ENCODE assay signal across 8 cellular contexts in genomic region chr14:74611672-74612345, GRCh38. TPM values are rescaled to one million over a fixed set of nuclear protein-coding genes. Genes with fewer than 3 reads are reported as not detected.
DNase-seq lines count a peak whose midpoint lies in the region; ATAC-seq and TF ChIP-seq lines count a peak whose summit lies in the region.

Gene LTBP2, minus strand, starts transcription at chr14:74612237. Its CDS starts 293 bp downstream, at chr14:74611944.

- intact Hi-C loops in left lung (cut with DNase I), result loop anchor here in 1 of 2 donors (10.0 kb wide), 2 partner anchors 107 to 193 kb away; no protein-coding TSS in a partner anchor

- peak; percentile 30 for ATAC-seq in left lung
- no peak for ATAC-seq in HG02759 (IDR thresholded peaks at IDR 0.05; ENCODE audit: unreplicated experiment)

- peak; percentile 50 for DNase-seq in EH (ENCODE audit: low read depth)
- DNase-seq in NCI-H69 (lab: John Stamatoyannopoulos, UW), result peak; percentile 70
- DNase-seq in central memory CD4-positive, alpha-beta T cell, result peak; percentile 15
- DNase-seq in left lung, result peak in 1 of 2 donors; percentile 84
- no peak for DNase-seq in COLO829 (ENCODE audit: low spot score)
- DNase-seq in RPMI8226, result no peak

- H3K27me3 ChIP-seq in left lung (peaks cover 12 to 34% of the 10 kb centered on the region in 2 donors), subcutaneous abdominal adipose tissue (ENCODE audit: control insufficient read depth in 5 of 5, insufficient read depth in 4 of 5, low read length in 5 of 5) (peaks cover 0 to 7% (median 0%) of the 10 kb centered on the region in 5 donors)

- no peaks in the 10 kb centered on the region for H3K36me3 ChIP-seq in left lung
- H3K36me3 ChIP-seq in subcutaneous abdominal adipose tissue (ENCODE audit: control insufficient read depth in 5 of 5, insufficient read depth in 5 of 5, low read length in 5 of 5), result no peaks in the 10 kb centered on the region

- H3K4me3 ChIP-seq in left lung (peak within 1 kb of the TSS; percentile 49 to 69), subcutaneous abdominal adipose tissue (ENCODE audit: low read depth in 1 of 5, low read length in 5 of 5) (peak within 1 kb of the TSS; percentile 38 to 80 (median 70))

- H3K4me1 ChIP-seq in left lung, result peaks cover 5 to 50% of the 10 kb centered on the region in 2 donors
- H3K4me1 ChIP-seq in subcutaneous abdominal adipose tissue (ENCODE audit: control insufficient read depth in 5 of 5, insufficient read depth in 5 of 5, low read length in 5 of 5), result peaks cover 4 to 47% (median 39%) of the 10 kb centered on the region in 5 donors

- H3K27ac ChIP-seq in left lung, result peak within 1 kb of the TSS; percentile 9 to 54
- no peak within 1 kb of the TSS for H3K27ac ChIP-seq in subcutaneous abdominal adipose tissue (ENCODE audit: low read depth, low read length)

- no peaks in the 10 kb centered on the region for H3K9me3 ChIP-seq in left lung
- H3K9me3 ChIP-seq in subcutaneous abdominal adipose tissue (ENCODE audit: control insufficient read depth in 5 of 5, low read length in 5 of 5), result no peaks in the 10 kb centered on the region

- peak within 1 kb of the TSS in 4 of 5 donors; percentile 43 to 68 (median 56) for H3K9ac ChIP-seq in subcutaneous abdominal adipose tissue (ENCODE audit: low read length in 5 of 5)

- TF ChIP-seq CTCF in left lung (IDR thresholded peaks at IDR 0.05), result no peak

RNA-seq across cellular contexts. Expression of gene LTBP2, which starts in this region (rescaled TPM):
- total RNA-seq in left lung, result 100 to 1,000 TPM in 1 of 2 donors, 10 to 100 TPM in 1; 69.2 to 154 TPM

Comparison
In these comparisons a context has a peak if more than half of its experiments do, and no peak if none do; other contexts are left out.
1. DNase-seq: peak in EH (single experiment), NCI-H69 (single experiment) and central memory CD4-positive, alpha-beta T cell (single experiment); none in COLO829 (single experiment) and RPMI8226 (single experiment).